Comparison of ENCODE assay signal across 1 cellular context in genomic region chr7:128697301-128697905, GRCh38.
TF ChIP-seq lines count a peak whose summit lies in the region.

No MANE protein-coding gene starts in this region.

TF ChIP-seq in IMR-90, 13 proteins besides CTCF, POLR2A, EP300 and RAD21:
- TF ChIP-seq ELK1 (IDR thresholded peaks at IDR 0.05; ENCODE audit: borderline replicate concordance, low read depth, low read length) (no peak), MXI1 (IDR thresholded peaks at IDR 0.05; ENCODE audit: borderline replicate concordance, low read depth, low read length) (no peak), NFE2L2 (IDR thresholded peaks at IDR 0.05; ENCODE audit: low read depth, low read length) (no peak), CEBPB (IDR thresholded peaks at IDR 0.05; ENCODE audit: low read depth, low read length) (no peak), MAZ (IDR thresholded peaks at IDR 0.05; ENCODE audit: borderline replicate concordance, low read depth, low read length) (no peak), RFX5 (IDR thresholded peaks at IDR 0.05; ENCODE audit: low read depth, low read length) (no peak), FOS (IDR thresholded peaks at IDR 0.05; ENCODE audit: low read depth, low read length) (no peak), BHLHE40 (IDR thresholded peaks at IDR 0.05; ENCODE audit: low read depth, low read length) (no peak), USF2 (IDR thresholded peaks at IDR 0.05; ENCODE audit: low read depth, low read length) (no peak), MAFK (IDR thresholded peaks at IDR 0.05; ENCODE audit: low read depth, low read length) (no peak), CHD1 (IDR thresholded peaks at IDR 0.05; ENCODE audit: low read depth, low read length) (no peak), SMC3 (IDR thresholded peaks at IDR 0.05; ENCODE audit: low read depth, low read length) (no peak), RCOR1 (IDR thresholded peaks at IDR 0.05; ENCODE audit: insufficient replicate concordance, low read length) (no peak)
TF ChIP-seq in IMR-90: peak in this region for 0.
